Comparison of ENCODE assay signal across 14 cellular contexts in genomic region chr2:10760794-10761504, GRCh38. TPM values are rescaled to one million over a fixed set of nuclear protein-coding genes. Genes with fewer than 3 reads are reported as not detected.
A peak's percentile ranks its signal among the peaks of the same experiment; 100 is the strongest.
DNase-seq lines count a peak whose midpoint lies in the region; ATAC-seq, FAIRE-seq and TF ChIP-seq lines count a peak whose summit lies in the region.
"Had no signal": no experiment of that assay in that cellular context is flagged by ENCODE, and none has a peak within 500 bp of the region (broad histone marks: within the 10 kb centered on the region; RNA-seq: fewer than 3 reads in every experiment).

No MANE protein-coding gene starts in this region.

- no peak overlapping the region for H3K4me3 ChIP-seq in HepG2 (replicated peaks in 1 of 3; ENCODE audit: insufficient read depth in 1 of 3, low read depth in 2 of 3, low read length in 3 of 3)
- H3K4me3 ChIP-seq in osteoblast (ENCODE audit: insufficient read depth, low read length): no peak overlapping the region

- POLR2A ChIA-PET in HepG2 (lab: Yijun Ruan, JAX): interaction anchor here (0.6 kb wide), 1 partner anchor 182 kb away, joined by 3 read pairs; no protein-coding TSS in a partner anchor

- H3K79me2 ChIP-seq in HepG2 (ENCODE audit: insufficient read depth, low read length) (no peaks in the 10 kb centered on the region), osteoblast (ENCODE audit: insufficient read depth, low read length) (no peaks in the 10 kb centered on the region)

- 34% methylated on average over 12 of the region's 13 CpGs for WGBS in HepG2 (ENCODE audit: low lambda C conversion rate)

- H3K27ac Mint-ChIP-seq in chondrocyte (ENCODE audit: unreplicated experiment): no peak overlapping the region
- H3K27ac Mint-ChIP-seq in activated T-cell treated with anti-CD3 and anti-CD28 coated beads, Interleukin-2, amount 50 U/mL, for 24 hours: no peak overlapping the region
- H3K27ac Mint-ChIP-seq: CD14-positive monocyte; CD8-positive, alpha-beta T cell had no signal

- FAIRE-seq in D721Med (lab: Jason Lieb, UNC): no peak
- FAIRE-seq in HepG2 (lab: Jason Lieb, UNC): no peak
- FAIRE-seq: A204.1 had no signal

- H3K9me3 Mint-ChIP-seq in chondrocyte (ENCODE audit: low read depth): no peaks in the 10 kb centered on the region
- H3K9me3 Mint-ChIP-seq in activated T-cell treated with anti-CD3 and anti-CD28 coated beads, Interleukin-2, amount 50 U/mL, for 24 hours: no peaks in the 10 kb centered on the region
- H3K9me3 Mint-ChIP-seq: CD8-positive, alpha-beta T cell had no signal

- H3K27me3 Mint-ChIP-seq in chondrocyte (ENCODE audit: low read depth): no peaks in the 10 kb centered on the region
- no peaks in the 10 kb centered on the region for H3K27me3 Mint-ChIP-seq in activated T-cell treated with anti-CD3 and anti-CD28 coated beads, Interleukin-2, amount 50 U/mL, for 24 hours

- CTCF ChIA-PET in HepG2 (lab: Yijun Ruan, JAX; ENCODE audit: low intra/inter-chr PET ratio, low total read pairs): no interaction called here

- no peak overlapping the region for H3K9ac ChIP-seq in HepG2 (ENCODE audit: insufficient read depth, low read depth, low read length)

- peaks cover 5 to 68% of the 10 kb centered on the region in 2 experiments; a peak in 4 of 5 replicates for H3K27me3 ChIP-seq in HepG2 (ENCODE audit: control insufficient read depth in 1 of 2, insufficient read depth in 2 of 2, low read length in 2 of 2)
- peaks cover 13% of the 10 kb centered on the region for H3K27me3 ChIP-seq in osteoblast (ENCODE audit: insufficient read depth, low read length)

- intact Hi-C loops in HepG2 (cut with micrococcal nuclease; ENCODE audit: unreplicated experiment): no loop called here

- H3K4me1 Mint-ChIP-seq in chondrocyte (ENCODE audit: low read depth): no peaks in the 10 kb centered on the region
- H3K4me1 Mint-ChIP-seq in activated T-cell treated with anti-CD3 and anti-CD28 coated beads, Interleukin-2, amount 50 U/mL, for 24 hours (ENCODE audit: low read depth): no peaks in the 10 kb centered on the region
- H3K4me1 Mint-ChIP-seq: CD14-positive monocyte had no signal

- no TSS peak for BruUV-seq in HepG2 (replicated peaks; lab: Mats Ljungman, UMichigan)

- no peaks in the 10 kb centered on the region for H3K36me3 ChIP-seq in HepG2 (replicated peaks in 1 of 2; ENCODE audit: control insufficient read depth in 1 of 2, insufficient read depth in 2 of 2, low read length in 2 of 2)
- no peaks in the 10 kb centered on the region for H3K36me3 ChIP-seq in osteoblast (ENCODE audit: insufficient read depth, low read length)

- H3K36me3 Mint-ChIP-seq in chondrocyte (ENCODE audit: low read depth): no peaks in the 10 kb centered on the region
- H3K36me3 Mint-ChIP-seq in activated T-cell treated with anti-CD3 and anti-CD28 coated beads, Interleukin-2, amount 50 U/mL, for 24 hours (ENCODE audit: low read depth): no peaks in the 10 kb centered on the region
- H3K36me3 Mint-ChIP-seq: CD14-positive monocyte; CD8-positive, alpha-beta T cell had no signal

- peak; percentile 14 for ATAC-seq in HepG2
- ATAC-seq: CD8-positive, alpha-beta T cell had no signal

- TF ChIP-seq POLR2A in HepG2 (IDR thresholded peaks at IDR 0.05; ENCODE audit: insufficient read depth in 1 of 2, low read depth in 2 of 2, low read length in 2 of 2): no peak

- no peak overlapping the region for H3K27ac ChIP-seq in HepG2 (ENCODE audit: extremely low read length, insufficient read depth, low read length)
- H3K27ac ChIP-seq in osteoblast (ENCODE audit: low read depth, low read length): no peak overlapping the region
- H3K27ac ChIP-seq: HL-60 had no signal

- H3K9me3 ChIP-seq in HepG2 (ENCODE audit: low read length): no peaks in the 10 kb centered on the region
- no peaks in the 10 kb centered on the region for H3K9me3 ChIP-seq in osteoblast (ENCODE audit: low read depth, low read length)

- H3K4me3 Mint-ChIP-seq in chondrocyte (ENCODE audit: unreplicated experiment): no peak overlapping the region
- H3K4me3 Mint-ChIP-seq in activated T-cell treated with anti-CD3 and anti-CD28 coated beads, Interleukin-2, amount 50 U/mL, for 24 hours: no peak overlapping the region
- H3K4me3 Mint-ChIP-seq: CD8-positive, alpha-beta T cell had no signal

- no peak for TF ChIP-seq RAD21 in HepG2 (CRISPR knock-in tag; IDR thresholded peaks at IDR 0.05)

- H3K4me1 ChIP-seq in HepG2 (ENCODE audit: insufficient read depth, low read length) (peaks cover 54% of the 10 kb centered on the region), osteoblast (ENCODE audit: insufficient read depth, low read length) (no peaks in the 10 kb centered on the region)

- DNase-seq in D721Med (ENCODE audit: insufficient read length, low spot score): peak; percentile 23
- DNase-seq in chondrocyte (ENCODE audit: low spot score): peak; percentile 72
- no peak for DNase-seq in HepG2 (ENCODE audit: low spot score)
- DNase-seq in osteoblast (ENCODE audit: insufficient read length, low spot score, missing footprints): peak; percentile 70
- DNase-seq in activated T-cell treated with anti-CD3 and anti-CD28 coated beads, Interleukin-2, amount 50 U/mL, for 24 hours: no peak
- no peak for DNase-seq in NCI-H69 (lab: John Stamatoyannopoulos, UW)
- DNase-seq in AG08396 (ENCODE audit: low spot score): no peak
- DNase-seq: CD8-positive, alpha-beta T cell; COR-L47; DMS 273 treated with DMSO at 0.1 percent for 48 hours; HCEC 1CT had no signal

- H2AFZ ChIP-seq in HepG2 (ENCODE audit: low read length) (no peak overlapping the region), osteoblast (ENCODE audit: low read length) (no peak overlapping the region)

- H4K20me1 ChIP-seq in HepG2 (ENCODE audit: insufficient read depth, low read length) (no peaks in the 10 kb centered on the region), osteoblast (ENCODE audit: insufficient read depth, low read length) (no peaks in the 10 kb centered on the region)

- in situ Hi-C loops in HepG2 (cut with HindIII; ENCODE audit: extremely low pct_ligation_motif_present, low pct_unique_long_range_greater_than_20kb): no loop called here

- H3K4me2 ChIP-seq in HepG2 (ENCODE audit: low read depth, low read length) (no peak overlapping the region), osteoblast (ENCODE audit: insufficient read depth, low read length) (no peak overlapping the region)

- TF ChIP-seq EP300 in HepG2 (IDR thresholded peaks at IDR 0.05; ENCODE audit: low read depth in 2 of 2, low read length in 2 of 2) (no peak), HepG2 (CRISPR knock-in tag; IDR thresholded peaks at IDR 0.05; ENCODE audit: borderline replicate concordance) (no peak)

- TF ChIP-seq CTCF in D721Med (IDR thresholded peaks at IDR 0.05; ENCODE audit: insufficient read depth, missing control alignments): no peak
- TF ChIP-seq CTCF in chondrocyte (IDR thresholded peaks at IDR 0.05): no peak
- TF ChIP-seq CTCF in HepG2 (CRISPR knock-in tag; IDR thresholded peaks at IDR 0.05): no peak
- no peak for TF ChIP-seq CTCF in osteoblast (IDR thresholded peaks at IDR 0.05; ENCODE audit: extremely low read depth, low read depth, low read length)

RNA-seq across cellular contexts. Expression of gene ATP6V1C2, which starts 39.5 kb away (rescaled TPM):
- total RNA-seq in chondrocyte: not detected in 3 replicates
- 0.04 TPM in 1 of 2 replicates, not detected in the other for total RNA-seq in HepG2 (2016; rRNA removed; fragmentation: Illumina TruSeq; extraction: Trizol)
- total RNA-seq in HepG2 (2016; cell fraction: cytosol; rRNA removed; fragmentation: Illumina TruSeq; extraction: Trizol; ENCODE audit: low read depth): not detected in 2 replicates
- total RNA-seq in HepG2 (2016; cell fraction: insoluble cytoplasmic fraction; rRNA removed; fragmentation: Illumina TruSeq; extraction: Trizol): 0.04 TPM in 1 of 2 replicates, not detected in the other
- total RNA-seq in HepG2 (2016; cell fraction: membrane; rRNA removed; fragmentation: Illumina TruSeq; extraction: Trizol): not detected in 2 replicates
- total RNA-seq in HepG2 (2016; cell fraction: nucleus; rRNA removed; fragmentation: Illumina TruSeq; extraction: Trizol): 0.09 TPM in 1 of 2 replicates, not detected in the other
- 0.10 and 0.29 TPM in 2 replicates for polyA plus RNA-seq in HepG2 (2011; rRNA removed)
- polyA plus RNA-seq in HepG2 (2011; cell fraction: cytosol; rRNA removed): 0.05 TPM in 2 replicates
- polyA plus RNA-seq in HepG2 (2011; cell fraction: nucleus; rRNA removed): 0.36 and 2.7 TPM in 2 replicates
- 1.4 and 1.5 TPM in 2 replicates for polyA plus RNA-seq in HepG2 (2012)
- polyA plus RNA-seq in HepG2 (2016; cell fraction: cytosol; fragmentation: Illumina TruSeq; extraction: Trizol; ENCODE audit: low read depth): not detected in 2 replicates
- polyA plus RNA-seq in HepG2 (2016; cell fraction: insoluble cytoplasmic fraction; fragmentation: Illumina TruSeq; extraction: Trizol; ENCODE audit: low read depth): not detected in 2 replicates
- not detected in 2 replicates for polyA plus RNA-seq in HepG2 (2016; cell fraction: membrane; fragmentation: Illumina TruSeq; extraction: Trizol; ENCODE audit: low read depth)
- polyA plus RNA-seq in HepG2 (2016; cell fraction: nucleus; fragmentation: Illumina TruSeq; extraction: Trizol; ENCODE audit: insufficient read depth, low read depth): not detected in 2 replicates
- 7.5 TPM in 1 of 2 replicates, not detected in the other for polyA minus RNA-seq in HepG2 (2011; rRNA and poly(A)+ RNA removed; ENCODE audit: low replicate concordance)
- 0.44 and 0.69 TPM in 2 replicates for polyA minus RNA-seq in HepG2 (2011; cell fraction: cytosol; rRNA and poly(A)+ RNA removed)
- 0.12 TPM in 1 of 2 replicates, not detected in the other for polyA minus RNA-seq in HepG2 (2011; cell fraction: nucleus; rRNA and poly(A)+ RNA removed)
- total RNA-seq in osteoblast: under 0.01 TPM in 2 replicates
- total RNA-seq: CD8-positive, alpha-beta T cell had no signal
- polyA plus RNA-seq: CD14-positive monocyte had no signal

RNA-seq across cellular contexts. Expression of gene PDIA6, which starts 51.6 kb away (rescaled TPM):
- 196 to 412 TPM (median 198 TPM) in 3 replicates for total RNA-seq in chondrocyte
- 318 and 642 TPM in 2 replicates for total RNA-seq in HepG2 (2016; rRNA removed; fragmentation: Illumina TruSeq; extraction: Trizol)
- 56.1 and 61.3 TPM in 2 replicates for total RNA-seq in HepG2 (2016; cell fraction: cytosol; rRNA removed; fragmentation: Illumina TruSeq; extraction: Trizol; ENCODE audit: low read depth)
- 300 and 675 TPM in 2 replicates for total RNA-seq in HepG2 (2016; cell fraction: insoluble cytoplasmic fraction; rRNA removed; fragmentation: Illumina TruSeq; extraction: Trizol)
- 124 and 135 TPM in 2 replicates for total RNA-seq in HepG2 (2016; cell fraction: membrane; rRNA removed; fragmentation: Illumina TruSeq; extraction: Trizol)
- total RNA-seq in HepG2 (2016; cell fraction: nucleus; rRNA removed; fragmentation: Illumina TruSeq; extraction: Trizol): 502 and 568 TPM in 2 replicates
- 418 and 586 TPM in 2 replicates for polyA plus RNA-seq in HepG2 (2011; rRNA removed)
- polyA plus RNA-seq in HepG2 (2011; cell fraction: cytosol; rRNA removed): 484 and 553 TPM in 2 replicates
- polyA plus RNA-seq in HepG2 (2011; cell fraction: nucleus; rRNA removed): 135 and 158 TPM in 2 replicates
- 484 and 600 TPM in 2 replicates for polyA plus RNA-seq in HepG2 (2012)
- polyA plus RNA-seq in HepG2 (2016; cell fraction: cytosol; fragmentation: Illumina TruSeq; extraction: Trizol; ENCODE audit: low read depth): 61.3 and 65.3 TPM in 2 replicates
- polyA plus RNA-seq in HepG2 (2016; cell fraction: insoluble cytoplasmic fraction; fragmentation: Illumina TruSeq; extraction: Trizol; ENCODE audit: low read depth): 289 and 301 TPM in 2 replicates
- 102 and 106 TPM in 2 replicates for polyA plus RNA-seq in HepG2 (2016; cell fraction: membrane; fragmentation: Illumina TruSeq; extraction: Trizol; ENCODE audit: low read depth)
- 690 and 757 TPM in 2 replicates for polyA plus RNA-seq in HepG2 (2016; cell fraction: nucleus; fragmentation: Illumina TruSeq; extraction: Trizol; ENCODE audit: insufficient read depth, low read depth)
- 87.6 and 158 TPM in 2 replicates for polyA minus RNA-seq in HepG2 (2011; rRNA and poly(A)+ RNA removed; ENCODE audit: low replicate concordance)
- 230 and 245 TPM in 2 replicates for polyA minus RNA-seq in HepG2 (2011; cell fraction: cytosol; rRNA and poly(A)+ RNA removed)
- polyA minus RNA-seq in HepG2 (2011; cell fraction: nucleus; rRNA and poly(A)+ RNA removed): 115 and 127 TPM in 2 replicates
- total RNA-seq in osteoblast: 245 and 291 TPM in 2 replicates

Comparison
In these comparisons a context has a peak if more than half of its experiments do, and no peak if none do; other contexts are left out.
1. DNase-seq: peak in D721Med (single experiment), chondrocyte (single experiment) and osteoblast (single experiment); none in HepG2 (single experiment), activated T-cell treated with anti-CD3 and anti-CD28 coated beads, Interleukin-2, amount 50 U/mL, for 24 hours (single experiment), NCI-H69 (single experiment) and AG08396 (single experiment).